ENCODE assay signal across 8 cellular contexts in genomic region chr5:108381034-108381954, GRCh38. TPM values are rescaled to one million over a fixed set of nuclear protein-coding genes. Genes with fewer than 3 reads are reported as not detected.
DNase-seq lines count a peak whose midpoint lies in the region; ATAC-seq and TF ChIP-seq lines count a peak whose summit lies in the region.

No MANE protein-coding gene starts in this region.

- H3K4me3 ChIP-seq in AG04449 (ENCODE audit: low read depth, low read length), result peak overlapping the region; percentile 87
- H3K4me3 ChIP-seq in epithelial cell of esophagus (ENCODE audit: low read length), result peak overlapping the region; percentile 80

- TF ChIP-seq CTCF in AG04449 (IDR thresholded peaks at IDR 0.05; ENCODE audit: insufficient read depth, low read length, missing control alignments), result no peak
- no peak for TF ChIP-seq CTCF in epithelial cell of esophagus (IDR thresholded peaks at IDR 0.05; ENCODE audit: insufficient read depth, low read depth, low read length, missing control alignments)

- CTCF ChIA-PET in AG04449 (lab: Yijun Ruan, JAX), result interaction anchor here (0.9 kb wide), 1 partner anchor 140 kb away, joined by 5 read pairs; no protein-coding TSS in a partner anchor

- DNase-seq in AG04449 (ENCODE audit: low read depth, low spot score) (no peak), NCI-H69 (lab: John Stamatoyannopoulos, UW) (peak; percentile 88), epithelial cell of esophagus (ENCODE audit: low read depth) (peak; percentile 87), mucosa of gallbladder (ENCODE audit: low spot score) (peak; percentile 70)
- peak; percentile 86 for DNase-seq in activated CD8-positive, alpha-beta memory T cell treated with anti-CD3 and anti-CD28 coated beads, Interleukin-2, amount 50 U/mL, for 48 hours
- peak; percentile 61 for DNase-seq in stimulated activated CD8-positive, alpha-beta memory T cell treated with anti-CD3 and anti-CD28 coated beads, Interleukin-4, amount 100 ng/mL, for 24 hours (ENCODE audit: low read depth)

- POLR2A ChIA-PET in AG04449 (lab: Yijun Ruan, JAX), result no interaction called here

- ATAC-seq in GM18508 (IDR thresholded peaks at IDR 0.05; ENCODE audit: insufficient read depth, unreplicated experiment) (peak; percentile 18), HG02981 (IDR thresholded peaks at IDR 0.05; ENCODE audit: unreplicated experiment) (peak; percentile 40)

RNA-seq across cellular contexts. Expression of gene FBXL17, which starts 0.6 kb away (rescaled TPM):
- total RNA-seq in mucosa of gallbladder, result 22.7 TPM
